ENCODE assay signal across 20 cellular contexts in genomic region chr2:85978883-85979780, GRCh38.
DNase-seq lines count a peak whose midpoint lies in the region; ATAC-seq and TF ChIP-seq lines count a peak whose summit lies in the region.
"Had no signal": no experiment of that assay in that cellular context is flagged by ENCODE, and none has a peak within 500 bp of the region (broad histone marks: within the 10 kb centered on the region; RNA-seq: fewer than 3 reads in every experiment).

No MANE protein-coding gene starts in this region.

- no peaks in the 10 kb centered on the region for H3K79me2 ChIP-seq in ACC112 (ENCODE audit: control insufficient read depth, insufficient read depth, low read length, unreplicated experiment)
- H3K79me2 ChIP-seq in Karpas-422 (ENCODE audit: low read length), result no peaks in the 10 kb centered on the region
- no peaks in the 10 kb centered on the region for H3K79me2 ChIP-seq in neural progenitor cell (ENCODE audit: low read depth)

- no peaks in the 10 kb centered on the region for H3F3A ChIP-seq in neural progenitor cell (ENCODE audit: low read depth)

- 0 out of 2 replicates have a peak overlapping the region, but pooled peaks have one; percentile 5 for H3K27ac ChIP-seq in ACC112 (ENCODE audit: low read depth, low read length)
- no peak overlapping the region for H3K27ac ChIP-seq in Karpas-422 (ENCODE audit: low read length)
- H3K27ac ChIP-seq in neural progenitor cell, result no peak overlapping the region
- H3K27ac ChIP-seq: coronary artery had no signal

- peaks cover 3% of the 10 kb centered on the region for H3K9me3 Mint-ChIP-seq in neural progenitor cell
- no peaks in the 10 kb centered on the region for H3K9me3 Mint-ChIP-seq in activated T-helper 17 cell treated with anti-CD3 and anti-CD28 coated beads, Interleukin-2, amount 50 U/mL, for 72 hours
- H3K9me3 Mint-ChIP-seq: activated T-helper 2 cell treated with anti-CD3 and anti-CD28 coated beads, Interferon-gamma antibody, Interleukin-2, Interleukin-4, amounts not matched to agents 10 μg/mL and 5 μg/mL and 100 μg/mL, durations not matched to agents 14 hours and 24 hours and 36 hours had no signal

- H3K27me3 Mint-ChIP-seq in neural progenitor cell (ENCODE audit: insufficient read depth, low read depth), result peaks cover 3% of the 10 kb centered on the region
- H3K27me3 Mint-ChIP-seq in activated T-helper 17 cell treated with anti-CD3 and anti-CD28 coated beads, Interleukin-2, amount 50 U/mL, for 72 hours, result no peaks in the 10 kb centered on the region

- no peaks in the 10 kb centered on the region for H4K20me1 ChIP-seq in Karpas-422 (ENCODE audit: insufficient read depth, low read depth, low read length)
- H4K20me1 ChIP-seq in neural progenitor cell (ENCODE audit: low read depth), result no peaks in the 10 kb centered on the region

- ATAC-seq in activated T-helper 17 cell treated with anti-CD3 and anti-CD28 coated beads, Interleukin-2, amount 50 U/mL, for 72 hours (replicated peaks), result no peak

- H3K4me2 ChIP-seq in Karpas-422 (ENCODE audit: low read depth, low read length, poor library complexity, severe bottlenecking) (peak overlapping the region; percentile 16), neural progenitor cell (no peak overlapping the region)
- H3K4me2 ChIP-seq: SK-N-SH had no signal

- no peak overlapping the region for H2AFZ ChIP-seq in ACC112 (ENCODE audit: low read length, unreplicated experiment)
- H2AFZ ChIP-seq in Karpas-422 (ENCODE audit: low read length), result no peak overlapping the region
- no peak overlapping the region for H2AFZ ChIP-seq in neural progenitor cell (replicated peaks)

- TF ChIP-seq CTCF in neural progenitor cell (IDR thresholded peaks at IDR 0.05) (no peak), GM10248 (IDR thresholded peaks at IDR 0.05; ENCODE audit: control extremely low read depth, extremely low read depth, low read depth, missing control alignments) (no peak)

- DNase-seq in Karpas-422 (peak; percentile 49), adipocyte (ENCODE audit: low read depth) (peak; percentile 35), myocyte (ENCODE audit: low read depth) (peak; percentile 45), neural progenitor cell (ENCODE audit: low spot score) (no peak), GM10248 (ENCODE audit: extremely low spot score) (no peak), NCI-H2227 (lab: John Stamatoyannopoulos, UW; ENCODE audit: unreplicated experiment) (no peak)
- DNase-seq: activated CD8-positive, alpha-beta memory T cell treated with anti-CD3 and anti-CD28 coated beads for 24 hours; erythroblast; GDM1; midbrain; NCI-H146; NCI-H510A; OCI-M1; SK-N-SH; stimulated activated CD4-positive, alpha-beta T cell treated with anti-CD3 and anti-CD28 coated beads, Interleukin-4, amount 100 ng/mL, for 24 hours had no signal

- H3K36me3 Mint-ChIP-seq in neural progenitor cell, result peaks cover 2% of the 10 kb centered on the region
- no peaks in the 10 kb centered on the region for H3K36me3 Mint-ChIP-seq in activated T-helper 17 cell treated with anti-CD3 and anti-CD28 coated beads, Interleukin-2, amount 50 U/mL, for 72 hours (ENCODE audit: low read depth)

- no peaks in the 10 kb centered on the region for H3K36me3 ChIP-seq in ACC112 (ENCODE audit: insufficient read depth, low read length)
- H3K36me3 ChIP-seq in Karpas-422 (ENCODE audit: insufficient read depth, low read length), result no peaks in the 10 kb centered on the region
- H3K36me3 ChIP-seq in adipocyte (ENCODE audit: control insufficient read depth, insufficient read depth, low read length, severe bottlenecking), result no peaks in the 10 kb centered on the region
- no peaks in the 10 kb centered on the region for H3K36me3 ChIP-seq in neural progenitor cell

- POLR2A ChIA-PET in GM10248 (lab: Yijun Ruan, JAX), result no interaction called here

- H3K9me2 ChIP-seq in Karpas-422 (replicated peaks; ENCODE audit: insufficient read depth, low read length), result no peaks in the 10 kb centered on the region
- H3K9me2 ChIP-seq: SK-N-SH had no signal

- no peaks in the 10 kb centered on the region for H3K9me3 ChIP-seq in Karpas-422 (ENCODE audit: low read length)
- H3K9me3 ChIP-seq in adipocyte (ENCODE audit: control insufficient read depth, low read length), result no peaks in the 10 kb centered on the region
- no peaks in the 10 kb centered on the region for H3K9me3 ChIP-seq in neural progenitor cell (ENCODE audit: low read depth)
- H3K9me3 ChIP-seq: Caco-2, SK-N-SH had no signal

- H3K27me3 ChIP-seq in ACC112 (ENCODE audit: insufficient read depth, low read length) (peaks cover 11% of the 10 kb centered on the region; the same call in 1 of the 2 replicates), Karpas-422 (ENCODE audit: low read length) (0 out of 2 replicates have a peak, but pooled peaks cover 4% of the 10 kb centered on the region), adipocyte (replicated peaks; ENCODE audit: control insufficient read depth, insufficient read depth, low read length) (no peaks in the 10 kb centered on the region), neural progenitor cell (no peaks in the 10 kb centered on the region)

- no peak overlapping the region for H3K27ac Mint-ChIP-seq in neural progenitor cell
- no peak overlapping the region for H3K27ac Mint-ChIP-seq in activated T-helper 17 cell treated with anti-CD3 and anti-CD28 coated beads, Interleukin-2, amount 50 U/mL, for 72 hours
- H3K27ac Mint-ChIP-seq: activated T-helper 2 cell treated with anti-CD3 and anti-CD28 coated beads, Interferon-gamma antibody, Interleukin-2, Interleukin-4, amounts not matched to agents 10 μg/mL and 5 μg/mL and 100 μg/mL, durations not matched to agents 14 hours and 24 hours and 36 hours had no signal

- H3K4me1 Mint-ChIP-seq in neural progenitor cell, result no peaks in the 10 kb centered on the region
- H3K4me1 Mint-ChIP-seq in activated T-helper 17 cell treated with anti-CD3 and anti-CD28 coated beads, Interleukin-2, amount 50 U/mL, for 72 hours, result peaks cover 6% of the 10 kb centered on the region

- H3K4me3 ChIP-seq in ACC112 (ENCODE audit: low read depth, low read length), result no peak overlapping the region
- no peak overlapping the region for H3K4me3 ChIP-seq in Karpas-422 (ENCODE audit: low read length)
- H3K4me3 ChIP-seq in adipocyte (ENCODE audit: low read length), result no peak overlapping the region
- H3K4me3 ChIP-seq in neural progenitor cell, result no peak overlapping the region
- H3K4me3 ChIP-seq: coronary artery had no signal

- no peak overlapping the region for H3K4me3 Mint-ChIP-seq in neural progenitor cell
- no peak overlapping the region for H3K4me3 Mint-ChIP-seq in activated T-helper 17 cell treated with anti-CD3 and anti-CD28 coated beads, Interleukin-2, amount 50 U/mL, for 72 hours

- peaks cover 13% of the 10 kb centered on the region for H3K4me1 ChIP-seq in ACC112 (ENCODE audit: control insufficient read depth, insufficient read depth, low read length, unreplicated experiment)
- peaks cover 11% of the 10 kb centered on the region for H3K4me1 ChIP-seq in Karpas-422 (ENCODE audit: low read length)
- peaks cover 31% of the 10 kb centered on the region for H3K4me1 ChIP-seq in adipocyte (ENCODE audit: control insufficient read depth, insufficient read depth, low read length)
- no peaks in the 10 kb centered on the region for H3K4me1 ChIP-seq in neural progenitor cell
- H3K4me1 ChIP-seq: Caco-2 had no signal

- CTCF ChIA-PET in GM10248 (lab: Yijun Ruan, JAX), result interaction anchor here (0.9 kb wide), 1 partner anchor 90 kb away, joined by 3 read pairs; no protein-coding TSS in a partner anchor

- H3K9ac ChIP-seq in Karpas-422 (ENCODE audit: low read length) (no peak overlapping the region), adipocyte (ENCODE audit: low read length) (no peak overlapping the region), neural progenitor cell (no peak overlapping the region)
- H3K9ac ChIP-seq: SK-N-SH had no signal

Comparison
In these comparisons a context has a peak if more than half of its experiments do, and no peak if none do; other contexts are left out.
1. DNase-seq: peak in Karpas-422 (single experiment), adipocyte (single experiment) and myocyte (single experiment); none in neural progenitor cell (single experiment), GM10248 (single experiment) and NCI-H2227 (single experiment).